17 cellular contexts compared by ENCODE assay signal in genomic region chr2:160006466-160006865, GRCh38.
DNase-seq lines count a peak whose midpoint lies in the region; ATAC-seq and FAIRE-seq lines count a peak whose summit lies in the region.
"Had no signal": no experiment of that assay in that cellular context is flagged by ENCODE, and none has a peak within 500 bp of the region (broad histone marks: within the 10 kb centered on the region; RNA-seq: fewer than 3 reads in every experiment).

No MANE protein-coding gene starts in this region.

- DNase-seq in GM18507 (ENCODE audit: extremely low spot score, insufficient read length, low read depth), result no peak
- peak; percentile 13 for DNase-seq in medulla oblongata (ENCODE audit: extremely low spot score)
- no peak for DNase-seq in central memory CD4-positive, alpha-beta T cell
- DNase-seq in HuH-7 (ENCODE audit: low spot score), result no peak
- DNase-seq in Ammon's horn (ENCODE audit: low spot score), result no peak
- DNase-seq: activated CD8-positive, alpha-beta T cell treated with anti-CD3 and anti-CD28 coated beads, Interleukin-2, amount 10 ng/mL, durations not matched to agents 7 days and 5 days; activated T-cell treated with anti-CD3 and anti-CD28 coated beads, Interleukin-2, amount 50 U/mL, for 48 hours; body of pancreas; left colon; NCI-H1694; NCI-H748 treated with DMSO at 0.1 percent for 48 hours; nucleus accumbens; PC-9 had no signal

- FAIRE-seq in GM18507 (lab: Jason Lieb, UNC), result peak; percentile 72

- ATAC-seq in GM19452 (IDR thresholded peaks at IDR 0.05; ENCODE audit: unreplicated experiment), result peak; percentile 69
- peak; percentile 67 for ATAC-seq in HG03378 (IDR thresholded peaks at IDR 0.05; ENCODE audit: unreplicated experiment)
- ATAC-seq in GM21723 (IDR thresholded peaks at IDR 0.05; ENCODE audit: unreplicated experiment), result no peak
- ATAC-seq: activated CD8-positive, alpha-beta T cell treated with anti-CD3 and anti-CD28 coated beads, Interleukin-2, amount 10 ng/mL, durations not matched to agents 7 days and 5 days; body of pancreas; left colon; stimulated activated memory B cell treated with anti-CD40 and anti-IgM and Interleukin-4, amounts not matched to agents 10 μg/mL and 1 μg/mL and 100 μg/mL, for 72 hours had no signal
